25 cellular contexts compared by ENCODE assay signal in genomic region chr4:1623821-1624518, GRCh38.
"Had no signal": no experiment of that assay in that cellular context is flagged by ENCODE, and none has a peak within 500 bp of the region (broad histone marks: within the 10 kb centered on the region; RNA-seq: fewer than 3 reads in every experiment).

No MANE protein-coding gene starts in this region.

- H3K36me3 ChIP-seq: esophagus squamous epithelium, gastrocnemius medialis, heart right ventricle, left lung, lower lobe of right lung had no signal

- H3K27ac Mint-ChIP-seq: endodermal cell, mesothelial cell of epicardium, naive B cell had no signal

- H3K27me3 Mint-ChIP-seq: naive B cell had no signal

- H3K4me3 Mint-ChIP-seq: endodermal cell, mesothelial cell of epicardium, naive B cell had no signal

- H3K4me1 Mint-ChIP-seq: endodermal cell, mesothelial cell of epicardium, naive B cell had no signal

- DNase-seq: dermis blood vessel endothelial cell; dorsolateral prefrontal cortex; effector CD4-positive, alpha-beta T cell; effector memory CD4-positive, alpha-beta T cell; endodermal cell; erythroblast; esophagus squamous epithelium; foreskin fibroblast; foreskin melanocyte; gastrocnemius medialis; glutamatergic neuron; head of caudate nucleus; heart right ventricle; hippocampal formation; left cardiac atrium; left ventricle myocardium superior; lower lobe of right lung; mesenchymal stem cell; mucosa of descending colon; naive B cell had no signal

- H3K4me3 ChIP-seq: coronary artery, dorsolateral prefrontal cortex, esophagus squamous epithelium, gastrocnemius medialis, heart right ventricle, left lung, lower lobe of right lung, mucosa of descending colon had no signal

- H3K9me3 ChIP-seq: esophagus squamous epithelium, gastrocnemius medialis, heart right ventricle, left lung, lower lobe of right lung, mucosa of descending colon had no signal

- H3K27ac ChIP-seq: coronary artery, dorsolateral prefrontal cortex, epithelial cell of prostate, esophagus squamous epithelium, gastrocnemius medialis, heart right ventricle, left lung, lower lobe of right lung had no signal

- H3K4me1 ChIP-seq: gastrocnemius medialis, left lung, lower lobe of right lung had no signal

- H3K36me3 Mint-ChIP-seq: mesothelial cell of epicardium, naive B cell had no signal

- ATAC-seq: esophagus mucosa, gastrocnemius medialis, left cardiac atrium, left lung, left ventricle myocardium superior, mucosa of descending colon had no signal

- H3K27me3 ChIP-seq: dorsolateral prefrontal cortex, esophagus squamous epithelium, gastrocnemius medialis, heart right ventricle, left lung had no signal
